1 cellular context compared by ENCODE assay signal in the genomic region with DNA sequence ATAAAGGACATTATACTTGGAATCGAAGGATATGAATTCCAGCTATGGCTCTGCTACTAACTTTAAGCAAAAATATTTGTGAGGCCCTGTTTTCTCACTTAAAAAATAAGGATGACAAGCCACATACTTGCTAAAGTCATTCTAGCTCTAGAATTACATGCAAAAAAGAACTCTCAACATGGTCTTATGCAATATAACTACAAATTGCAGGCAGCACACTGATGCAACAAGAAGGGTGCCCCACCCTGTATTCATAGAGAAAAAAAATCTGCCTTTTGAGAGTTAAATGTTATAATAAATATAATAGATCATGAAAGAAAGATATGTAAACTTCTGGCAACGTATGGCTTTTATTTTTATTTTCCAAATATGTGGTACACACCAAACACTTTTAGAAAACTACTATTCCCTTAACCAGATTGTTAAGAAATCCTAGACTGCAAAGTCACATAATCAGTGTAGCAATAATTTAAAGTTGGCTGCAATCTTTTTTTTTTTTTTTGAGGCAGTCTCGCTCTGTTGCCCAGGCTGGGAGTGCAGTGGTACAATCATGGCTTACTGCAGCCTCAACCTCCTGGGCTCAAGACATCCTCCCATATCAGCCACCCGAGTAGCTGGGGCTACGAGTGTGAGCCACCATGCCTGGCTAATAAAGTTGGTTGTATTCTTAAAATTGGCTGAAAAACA.
TF ChIP-seq lines count a peak whose summit lies in the region.

No MANE protein-coding gene starts in this region.

TF ChIP-seq in K562, 482 proteins besides CTCF, POLR2A, EP300 and RAD21 (continued from another document):
- TF ChIP-seq, protein P1, sequence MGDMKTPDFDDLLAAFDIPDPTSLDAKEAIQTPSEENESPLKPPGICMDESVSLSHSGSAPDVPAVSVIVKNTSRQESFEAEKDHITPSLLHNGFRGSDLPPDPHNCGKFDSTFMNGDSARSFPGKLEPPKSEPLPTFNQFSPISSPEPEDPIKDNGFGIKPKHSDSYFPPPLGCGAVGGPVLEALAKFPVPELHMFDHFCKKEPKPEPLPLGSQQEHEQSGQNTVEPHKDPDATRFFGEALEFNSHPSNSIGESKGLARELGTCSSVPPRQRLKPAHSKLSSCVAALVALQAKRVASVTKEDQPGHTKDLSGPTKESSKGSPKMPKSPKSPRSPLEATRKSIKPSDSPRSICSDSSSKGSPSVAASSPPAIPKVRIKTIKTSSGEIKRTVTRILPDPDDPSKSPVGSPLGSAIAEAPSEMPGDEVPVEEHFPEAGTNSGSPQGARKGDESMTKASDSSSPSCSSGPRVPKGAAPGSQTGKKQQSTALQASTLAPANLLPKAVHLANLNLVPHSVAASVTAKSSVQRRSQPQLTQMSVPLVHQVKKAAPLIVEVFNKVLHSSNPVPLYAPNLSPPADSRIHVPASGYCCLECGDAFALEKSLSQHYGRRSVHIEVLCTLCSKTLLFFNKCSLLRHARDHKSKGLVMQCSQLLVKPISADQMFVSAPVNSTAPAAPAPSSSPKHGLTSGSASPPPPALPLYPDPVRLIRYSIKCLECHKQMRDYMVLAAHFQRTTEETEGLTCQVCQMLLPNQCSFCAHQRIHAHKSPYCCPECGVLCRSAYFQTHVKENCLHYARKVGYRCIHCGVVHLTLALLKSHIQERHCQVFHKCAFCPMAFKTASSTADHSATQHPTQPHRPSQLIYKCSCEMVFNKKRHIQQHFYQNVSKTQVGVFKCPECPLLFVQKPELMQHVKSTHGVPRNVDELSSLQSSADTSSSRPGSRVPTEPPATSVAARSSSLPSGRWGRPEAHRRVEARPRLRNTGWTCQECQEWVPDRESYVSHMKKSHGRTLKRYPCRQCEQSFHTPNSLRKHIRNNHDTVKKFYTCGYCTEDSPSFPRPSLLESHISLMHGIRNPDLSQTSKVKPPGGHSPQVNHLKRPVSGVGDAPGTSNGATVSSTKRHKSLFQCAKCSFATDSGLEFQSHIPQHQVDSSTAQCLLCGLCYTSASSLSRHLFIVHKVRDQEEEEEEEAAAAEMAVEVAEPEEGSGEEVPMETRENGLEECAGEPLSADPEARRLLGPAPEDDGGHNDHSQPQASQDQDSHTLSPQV (IDR thresholded peaks at IDR 0.05), result no peak
- TF ChIP-seq CXXC5 (CRISPR knock-in tag; IDR thresholded peaks at IDR 0.05) (no peak), NFYB (IDR thresholded peaks at IDR 0.05; ENCODE audit: extremely low read depth, insufficient read length) (no peak), SAFB (IDR thresholded peaks at IDR 0.05; ENCODE audit: borderline replicate concordance, low read depth, low read length) (no peak), PRMT5 (CRISPR knock-in tag; IDR thresholded peaks at IDR 0.05) (no peak), NR2C2 (CRISPR knock-in tag; IDR thresholded peaks at IDR 0.05) (no peak), NR2C2 (tag; IDR thresholded peaks at IDR 0.05) (peak; percentile 29; the same call in 1 of the 2 replicates), SMARCA4 (IDR thresholded peaks at IDR 0.05) (no peak), HNRNPK (IDR thresholded peaks at IDR 0.05; ENCODE audit: low read depth, low read length, poor library complexity, severe bottlenecking) (no peak), KLF6 (CRISPR knock-in tag; IDR thresholded peaks at IDR 0.05; ENCODE audit: borderline replicate concordance) (no peak), RBM14 (IDR thresholded peaks at IDR 0.05; ENCODE audit: borderline replicate concordance, insufficient read depth, low read depth, low read length) (no peak), ARNT (IDR thresholded peaks at IDR 0.05) (no peak), SUPT5H (IDR thresholded peaks at IDR 0.05) (no peak), ZNF57 (CRISPR knock-in tag; IDR thresholded peaks at IDR 0.05) (no peak), SP2 (IDR thresholded peaks at IDR 0.05; ENCODE audit: extremely low read depth, low read depth, low read length, poor library complexity, severe bottlenecking) (no peak), CEBPB (tag; IDR thresholded peaks at IDR 0.05) (peak; percentile 86), ZNF764 (CRISPR knock-in tag; IDR thresholded peaks at IDR 0.05; ENCODE audit: low read depth) (no peak), ZNF347 (CRISPR knock-in tag; IDR thresholded peaks at IDR 0.05; ENCODE audit: low read depth) (no peak)
- TF ChIP-seq, protein P2, sequence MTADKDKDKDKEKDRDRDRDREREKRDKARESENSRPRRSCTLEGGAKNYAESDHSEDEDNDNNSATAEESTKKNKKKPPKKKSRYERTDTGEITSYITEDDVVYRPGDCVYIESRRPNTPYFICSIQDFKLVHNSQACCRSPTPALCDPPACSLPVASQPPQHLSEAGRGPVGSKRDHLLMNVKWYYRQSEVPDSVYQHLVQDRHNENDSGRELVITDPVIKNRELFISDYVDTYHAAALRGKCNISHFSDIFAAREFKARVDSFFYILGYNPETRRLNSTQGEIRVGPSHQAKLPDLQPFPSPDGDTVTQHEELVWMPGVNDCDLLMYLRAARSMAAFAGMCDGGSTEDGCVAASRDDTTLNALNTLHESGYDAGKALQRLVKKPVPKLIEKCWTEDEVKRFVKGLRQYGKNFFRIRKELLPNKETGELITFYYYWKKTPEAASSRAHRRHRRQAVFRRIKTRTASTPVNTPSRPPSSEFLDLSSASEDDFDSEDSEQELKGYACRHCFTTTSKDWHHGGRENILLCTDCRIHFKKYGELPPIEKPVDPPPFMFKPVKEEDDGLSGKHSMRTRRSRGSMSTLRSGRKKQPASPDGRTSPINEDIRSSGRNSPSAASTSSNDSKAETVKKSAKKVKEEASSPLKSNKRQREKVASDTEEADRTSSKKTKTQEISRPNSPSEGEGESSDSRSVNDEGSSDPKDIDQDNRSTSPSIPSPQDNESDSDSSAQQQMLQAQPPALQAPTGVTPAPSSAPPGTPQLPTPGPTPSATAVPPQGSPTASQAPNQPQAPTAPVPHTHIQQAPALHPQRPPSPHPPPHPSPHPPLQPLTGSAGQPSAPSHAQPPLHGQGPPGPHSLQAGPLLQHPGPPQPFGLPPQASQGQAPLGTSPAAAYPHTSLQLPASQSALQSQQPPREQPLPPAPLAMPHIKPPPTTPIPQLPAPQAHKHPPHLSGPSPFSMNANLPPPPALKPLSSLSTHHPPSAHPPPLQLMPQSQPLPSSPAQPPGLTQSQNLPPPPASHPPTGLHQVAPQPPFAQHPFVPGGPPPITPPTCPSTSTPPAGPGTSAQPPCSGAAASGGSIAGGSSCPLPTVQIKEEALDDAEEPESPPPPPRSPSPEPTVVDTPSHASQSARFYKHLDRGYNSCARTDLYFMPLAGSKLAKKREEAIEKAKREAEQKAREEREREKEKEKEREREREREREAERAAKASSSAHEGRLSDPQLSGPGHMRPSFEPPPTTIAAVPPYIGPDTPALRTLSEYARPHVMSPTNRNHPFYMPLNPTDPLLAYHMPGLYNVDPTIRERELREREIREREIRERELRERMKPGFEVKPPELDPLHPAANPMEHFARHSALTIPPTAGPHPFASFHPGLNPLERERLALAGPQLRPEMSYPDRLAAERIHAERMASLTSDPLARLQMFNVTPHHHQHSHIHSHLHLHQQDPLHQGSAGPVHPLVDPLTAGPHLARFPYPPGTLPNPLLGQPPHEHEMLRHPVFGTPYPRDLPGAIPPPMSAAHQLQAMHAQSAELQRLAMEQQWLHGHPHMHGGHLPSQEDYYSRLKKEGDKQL (CRISPR knock-in tag; IDR thresholded peaks at IDR 0.05; ENCODE audit: borderline replicate concordance), result no peak
- TF ChIP-seq, protein P3, sequence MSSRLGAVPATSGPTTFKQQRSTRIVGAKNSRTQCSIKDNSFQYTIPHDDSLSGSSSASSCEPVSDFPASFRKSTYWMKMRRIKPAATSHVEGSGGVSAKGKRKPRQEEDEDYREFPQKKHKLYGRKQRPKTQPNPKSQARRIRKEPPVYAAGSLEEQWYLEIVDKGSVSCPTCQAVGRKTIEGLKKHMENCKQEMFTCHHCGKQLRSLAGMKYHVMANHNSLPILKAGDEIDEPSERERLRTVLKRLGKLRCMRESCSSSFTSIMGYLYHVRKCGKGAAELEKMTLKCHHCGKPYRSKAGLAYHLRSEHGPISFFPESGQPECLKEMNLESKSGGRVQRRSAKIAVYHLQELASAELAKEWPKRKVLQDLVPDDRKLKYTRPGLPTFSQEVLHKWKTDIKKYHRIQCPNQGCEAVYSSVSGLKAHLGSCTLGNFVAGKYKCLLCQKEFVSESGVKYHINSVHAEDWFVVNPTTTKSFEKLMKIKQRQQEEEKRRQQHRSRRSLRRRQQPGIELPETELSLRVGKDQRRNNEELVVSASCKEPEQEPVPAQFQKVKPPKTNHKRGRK (tag; IDR thresholded peaks at IDR 0.05), result no peak
- TF ChIP-seq, protein P4, sequence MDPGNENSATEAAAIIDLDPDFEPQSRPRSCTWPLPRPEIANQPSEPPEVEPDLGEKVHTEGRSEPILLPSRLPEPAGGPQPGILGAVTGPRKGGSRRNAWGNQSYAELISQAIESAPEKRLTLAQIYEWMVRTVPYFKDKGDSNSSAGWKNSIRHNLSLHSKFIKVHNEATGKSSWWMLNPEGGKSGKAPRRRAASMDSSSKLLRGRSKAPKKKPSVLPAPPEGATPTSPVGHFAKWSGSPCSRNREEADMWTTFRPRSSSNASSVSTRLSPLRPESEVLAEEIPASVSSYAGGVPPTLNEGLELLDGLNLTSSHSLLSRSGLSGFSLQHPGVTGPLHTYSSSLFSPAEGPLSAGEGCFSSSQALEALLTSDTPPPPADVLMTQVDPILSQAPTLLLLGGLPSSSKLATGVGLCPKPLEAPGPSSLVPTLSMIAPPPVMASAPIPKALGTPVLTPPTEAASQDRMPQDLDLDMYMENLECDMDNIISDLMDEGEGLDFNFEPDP (CRISPR knock-in tag; IDR thresholded peaks at IDR 0.05), result no peak
